In the genomic region with DNA sequence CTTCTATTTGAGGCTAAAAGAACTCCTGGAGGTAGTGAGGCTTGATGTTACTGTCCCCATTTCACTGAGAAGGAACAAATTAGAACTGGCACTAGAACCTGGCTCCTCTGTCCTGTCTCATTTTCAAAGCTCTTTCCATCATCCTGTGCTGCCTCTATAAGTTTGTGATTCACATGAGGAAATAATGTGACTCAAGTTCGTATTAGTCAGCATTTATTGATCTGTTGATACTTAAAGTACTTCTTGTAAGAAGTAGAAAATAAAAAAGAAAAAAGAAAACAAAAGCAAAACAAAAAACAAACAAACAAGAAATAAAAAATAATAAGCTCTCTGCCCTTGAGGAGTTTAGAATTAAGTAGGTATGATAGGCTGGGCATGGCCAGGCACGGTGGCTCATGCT, we compare ENCODE assay signal across 17 cellular contexts.
"Had no signal": no experiment of that assay in that cellular context is flagged by ENCODE, and none has a peak within 500 bp of the region (broad histone marks: within the 10 kb centered on the region; RNA-seq: fewer than 3 reads in every experiment).

No MANE protein-coding gene starts in this region.

- H3K36me3 Mint-ChIP-seq: naive B cell had no signal

- H3K27me3 ChIP-seq: neutrophil, tibial nerve, vagina had no signal

- H3K4me3 Mint-ChIP-seq: activated CD8-positive, alpha-beta T cell treated with anti-CD3 and anti-CD28 coated beads, Interleukin-2, amount 10 ng/mL, durations not matched to agents 7 days and 5 days; activated naive CD8-positive, alpha-beta T cell; stimulated activated memory B cell treated with anti-CD40 and anti-IgM and Interleukin-4, amounts not matched to agents 10 μg/mL and 1 μg/mL and 100 μg/mL, for 72 hours; WTC11 had no signal

- H3K27me3 Mint-ChIP-seq: activated naive CD8-positive, alpha-beta T cell; naive B cell; stimulated activated memory B cell treated with anti-CD40 and anti-IgM and Interleukin-4, amounts not matched to agents 10 μg/mL and 1 μg/mL and 100 μg/mL, for 72 hours had no signal

- ATAC-seq: activated CD8-positive, alpha-beta T cell treated with anti-CD3 and anti-CD28 coated beads, Interleukin-2, amount 10 ng/mL, durations not matched to agents 7 days and 5 days; esophagus mucosa; left colon; right cardiac atrium; stimulated activated memory B cell treated with anti-CD40 and anti-IgM and Interleukin-4, amounts not matched to agents 10 μg/mL and 1 μg/mL and 100 μg/mL, for 72 hours; WTC11 had no signal

- H3K4me3 ChIP-seq: tibial nerve, vagina had no signal

- H3K27ac ChIP-seq: neutrophil, tibial nerve, vagina had no signal

- H3K9me3 ChIP-seq: neutrophil, tibial nerve, vagina had no signal

- H3K9me3 Mint-ChIP-seq: naive B cell; stimulated activated memory B cell treated with anti-CD40 and anti-IgM and Interleukin-4, amounts not matched to agents 10 μg/mL and 1 μg/mL and 100 μg/mL, for 72 hours; WTC11 had no signal

- DNase-seq: activated CD4-positive, alpha-beta T cell treated with anti-CD3 and anti-CD28 coated beads for 48 hours; activated CD8-positive, alpha-beta memory T cell treated with anti-CD3 and anti-CD28 coated beads, Interleukin-2, amount 50 U/mL, for 48 hours; activated CD8-positive, alpha-beta T cell treated with anti-CD3 and anti-CD28 coated beads, Interleukin-2, amount 10 ng/mL, durations not matched to agents 7 days and 5 days; activated effector memory CD4-positive, alpha-beta T cell treated with Interleukin-2 at 50 U/mL for 16 hours; amygdala; dermis blood vessel endothelial cell; left colon; naive B cell; right cardiac atrium; T-helper 1 cell had no signal

- H3K36me3 ChIP-seq: neutrophil, tibial nerve, vagina had no signal

- H3K27ac Mint-ChIP-seq: activated CD8-positive, alpha-beta T cell treated with anti-CD3 and anti-CD28 coated beads, Interleukin-2, amount 10 ng/mL, durations not matched to agents 7 days and 5 days; activated naive CD8-positive, alpha-beta T cell; stimulated activated memory B cell treated with anti-CD40 and anti-IgM and Interleukin-4, amounts not matched to agents 10 μg/mL and 1 μg/mL and 100 μg/mL, for 72 hours; WTC11 had no signal
